ENCODE assay signal across 10 cellular contexts in genomic region chr15:90882781-90883525, GRCh38. TPM values are rescaled to one million over a fixed set of nuclear protein-coding genes. Genes with fewer than 3 reads are reported as not detected.
DNase-seq lines count a peak whose midpoint lies in the region; ATAC-seq and TF ChIP-seq lines count a peak whose summit lies in the region.
"Had no signal": no experiment of that assay in that cellular context is flagged by ENCODE, and none has a peak within 500 bp of the region (broad histone marks: within the 10 kb centered on the region; RNA-seq: fewer than 3 reads in every experiment).

No MANE protein-coding gene starts in this region.

- H3K27ac ChIP-seq in heart right ventricle (peak overlapping the region; percentile 88 to 100 (median 97)), endodermal cell (ENCODE audit: low read depth, low read length) (peak overlapping the region; percentile 30), neutrophil (peak overlapping the region; percentile 95), vagina (peak overlapping the region; percentile 97)

- H3K4me3 Mint-ChIP-seq in endodermal cell: peak overlapping the region; percentile 56
- H3K4me3 Mint-ChIP-seq: CD4-positive, alpha-beta T cell had no signal

- TF ChIP-seq CTCF in heart right ventricle (IDR thresholded peaks at IDR 0.05) (no peak), endodermal cell (conservative IDR thresholded peaks at IDR 0.05) (no peak), neutrophil (IDR thresholded peaks at IDR 0.05) (no peak), vagina (IDR thresholded peaks at IDR 0.05) (no peak)

- no peak overlapping the region for H3K27ac Mint-ChIP-seq in endodermal cell
- H3K27ac Mint-ChIP-seq: CD4-positive, alpha-beta T cell had no signal

- H3K9me3 Mint-ChIP-seq in endodermal cell: no peaks in the 10 kb centered on the region
- H3K9me3 Mint-ChIP-seq: CD4-positive, alpha-beta T cell had no signal

- DNase-seq in heart right ventricle (no peak), Right ventricle myocardium superior (no peak), endodermal cell (no peak), vagina (ENCODE audit: extremely low spot score in 2 of 2) (no peak), left colon (no peak)
- no peak for DNase-seq in stimulated activated CD4-positive, alpha-beta T cell treated with anti-CD3 and anti-CD28 coated beads, Interleukin-15, amount 100 ng/mL, for 24 hours
- DNase-seq: CD4-positive, alpha-beta T cell; NCI-H187 had no signal

- peaks cover 19% of the 10 kb centered on the region for H3K4me1 Mint-ChIP-seq in endodermal cell

- no peaks in the 10 kb centered on the region for H3K9me3 ChIP-seq in heart right ventricle
- H3K9me3 ChIP-seq in endodermal cell (ENCODE audit: control insufficient read depth, low read length): no peaks in the 10 kb centered on the region
- H3K9me3 ChIP-seq in neutrophil: no peaks in the 10 kb centered on the region
- no peaks in the 10 kb centered on the region for H3K9me3 ChIP-seq in vagina

- peaks cover 5 to 69% (median 38%) of the 10 kb centered on the region in 9 donors for H3K36me3 ChIP-seq in heart right ventricle
- peaks cover 5% of the 10 kb centered on the region for H3K36me3 ChIP-seq in endodermal cell (ENCODE audit: control insufficient read depth, insufficient read depth, low read length)
- peaks cover 70% of the 10 kb centered on the region for H3K36me3 ChIP-seq in neutrophil
- H3K36me3 ChIP-seq in vagina: peaks cover 0 to 41% of the 10 kb centered on the region in 2 donors

- no peak for TF ChIP-seq POLR2A in vagina (IDR thresholded peaks at IDR 0.05)

- ATAC-seq in heart right ventricle (no peak), Right ventricle myocardium superior (ENCODE audit: poor library complexity) (no peak), GM21717 (IDR thresholded peaks at IDR 0.05; ENCODE audit: unreplicated experiment) (no peak), left colon (no peak)

- H3K9ac ChIP-seq in endodermal cell (ENCODE audit: extremely low read depth, low read length, poor library complexity, severe bottlenecking): no peak overlapping the region

- intact Hi-C loops in heart right ventricle (cut with DNase I): loop anchor here in 4 of 10 donors (10.0 kb wide), 3 partner anchors 168 to 388 kb away; partner anchors contain the start of genes BLM (in 2 of the 4) and CRTC3 (in 1 of the 4)
- intact Hi-C loops in Right ventricle myocardium superior (cut with DNase I): no loop called here
- intact Hi-C loops in vagina (cut with DNase I): loop anchor here (10.0 kb wide), 1 partner anchor 168 kb away; the partner anchor contains the start of gene BLM
- intact Hi-C loops in left colon (cut with DNase I, micrococcal nuclease): no loop called here

- H3K4me1 ChIP-seq in heart right ventricle (peaks cover 16 to 56% (median 46%) of the 10 kb centered on the region in 9 donors), endodermal cell (ENCODE audit: control insufficient read depth, insufficient read depth, low read length) (peaks cover 15% of the 10 kb centered on the region), neutrophil (ENCODE audit: control insufficient read depth in 1 of 2, insufficient read depth in 1 of 2, low read depth in 1 of 2, low read length in 1 of 2) (peaks cover 37 to 42% of the 10 kb centered on the region in 2 experiments), vagina (peaks cover 36% of the 10 kb centered on the region)

- peak overlapping the region in 7 of 10 donors; percentile 47 to 83 (median 73) for H3K4me3 ChIP-seq in heart right ventricle
- no peak overlapping the region for H3K4me3 ChIP-seq in endodermal cell (ENCODE audit: low read length)
- peak overlapping the region in 1 of 2 experiments; percentile 96 for H3K4me3 ChIP-seq in neutrophil (ENCODE audit: low read depth in 1 of 2, low read length in 1 of 2)
- H3K4me3 ChIP-seq in vagina: no peak overlapping the region

- H3K27me3 ChIP-seq in heart right ventricle (no peaks in the 10 kb centered on the region), endodermal cell (ENCODE audit: control insufficient read depth, insufficient read depth, low read length, poor library complexity, severe bottlenecking) (no peaks in the 10 kb centered on the region), neutrophil (no peaks in the 10 kb centered on the region), vagina (no peaks in the 10 kb centered on the region)

- WGBS in heart right ventricle, 2 donors: 65 to 80% methylated on average over 13 of the region's 13 CpGs
- WGBS in endodermal cell (ENCODE audit: insufficient coverage in 1 of 2, insufficient read length in 1 of 2), 2 experiments: 92 to 97% methylated on average over 7 to 13 of the region's 13 CpGs

- peaks cover 25% of the 10 kb centered on the region for H3K36me3 Mint-ChIP-seq in endodermal cell (ENCODE audit: low read depth)

- H3K27me3 Mint-ChIP-seq in endodermal cell (ENCODE audit: insufficient read depth): no peaks in the 10 kb centered on the region

RNA-seq across cellular contexts. Expression of gene FES, which starts 1.4 kb away (rescaled TPM):
- 10 to 100 TPM in 8 of 10 donors, 1 to 10 TPM in 2; 8.6 to 27.7 (median 11.5) TPM for total RNA-seq in heart right ventricle
- polyA plus RNA-seq in heart right ventricle: 10 to 100 TPM; 17.7 to 23.3 TPM
- 17.1 TPM for total RNA-seq in Right ventricle myocardium superior
- total RNA-seq in endodermal cell: 10 to 100 TPM; 25.9 to 29.9 TPM
- polyA plus RNA-seq in endodermal cell (2013, experiment 1 of 2): 6.0 TPM
- 4.3 TPM for polyA plus RNA-seq in endodermal cell (2013, experiment 2 of 2)
- total RNA-seq in vagina: 47.4 TPM
- 1 to 10 TPM; 5.1 to 10.0 TPM for total RNA-seq in left colon

RNA-seq across cellular contexts. Expression of gene FURIN, which starts 14.6 kb away (rescaled TPM):
- total RNA-seq in heart right ventricle (10 to 100 TPM; 35.1 to 82.5 (median 40.9) TPM), Right ventricle myocardium superior (45.0 TPM), endodermal cell (100 to 1,000 TPM in 1 of 2 donors, 10 to 100 TPM in 1; 96.3 to 108 TPM), vagina (47.6 TPM), left colon (100 to 1,000 TPM in 1 of 2 donors, 10 to 100 TPM in 1; 74.0 to 101 TPM)
- polyA plus RNA-seq in heart right ventricle: 10 to 100 TPM; 29.5 to 77.1 TPM
- 25.2 TPM for polyA plus RNA-seq in endodermal cell (2013, experiment 1 of 2)
- polyA plus RNA-seq in endodermal cell (2013, experiment 2 of 2): 29.1 TPM

RNA-seq across cellular contexts. Expression of gene MAN2A2, which starts 20.1 kb away (rescaled TPM):
- total RNA-seq in heart right ventricle: 100 to 1,000 TPM in 4 of 10 donors, 10 to 100 TPM in 6; 78.3 to 157 (median 98.1) TPM
- polyA plus RNA-seq in heart right ventricle: 10 to 100 TPM; 24.8 to 84.5 TPM
- 130 TPM for total RNA-seq in Right ventricle myocardium superior
- total RNA-seq in endodermal cell: 10 to 100 TPM; 41.0 to 62.9 TPM
- 43.7 TPM for polyA plus RNA-seq in endodermal cell (2013, experiment 1 of 2)
- 41.1 TPM for polyA plus RNA-seq in endodermal cell (2013, experiment 2 of 2)
- total RNA-seq in vagina: 46.7 TPM
- total RNA-seq in left colon: 10 to 100 TPM; 48.4 to 63.7 TPM

RNA-seq across cellular contexts. Expression of gene HDDC3, which starts 49.4 kb away (rescaled TPM):
- total RNA-seq in heart right ventricle (10 to 100 TPM; 10.7 to 18.2 (median 14.6) TPM), Right ventricle myocardium superior (15.5 TPM), endodermal cell (10 to 100 TPM; 15.3 to 21.5 TPM), vagina (7.9 TPM), left colon (10 to 100 TPM; 17.3 to 17.5 TPM)
- 10 to 100 TPM; 15.3 to 18.0 TPM for polyA plus RNA-seq in heart right ventricle
- polyA plus RNA-seq in endodermal cell (2013, experiment 1 of 2): 18.1 TPM
- 14.4 TPM for polyA plus RNA-seq in endodermal cell (2013, experiment 2 of 2)

RNA-seq across cellular contexts. Expression of gene UNC45A, which starts 52.1 kb away (rescaled TPM):
- total RNA-seq in heart right ventricle (10 to 100 TPM; 19.2 to 28.0 (median 24.7) TPM), Right ventricle myocardium superior (26.5 TPM), endodermal cell (10 to 100 TPM; 92.5 to 96.6 TPM), vagina (62.1 TPM), left colon (10 to 100 TPM; 53.0 to 58.1 TPM)
- polyA plus RNA-seq in heart right ventricle: 10 to 100 TPM; 26.0 to 26.4 TPM
- polyA plus RNA-seq in endodermal cell (2013, experiment 1 of 2): 54.1 TPM
- polyA plus RNA-seq in endodermal cell (2013, experiment 2 of 2): 47.9 TPM

Comparison
In these comparisons a context has a peak if more than half of its experiments do, and no peak if none do; other contexts are left out.
1. H3K27ac ChIP-seq: peak in every context shown above with its lines; median percentile 97 in heart right ventricle; 97 in vagina; 95 in neutrophil; 30 in endodermal cell.
2. H3K4me3 ChIP-seq: peak in heart right ventricle (7 of 10); none in endodermal cell (single experiment) and vagina (0 of 2).